Comparison of ENCODE assay signal across 1 cellular context in the genomic region with DNA sequence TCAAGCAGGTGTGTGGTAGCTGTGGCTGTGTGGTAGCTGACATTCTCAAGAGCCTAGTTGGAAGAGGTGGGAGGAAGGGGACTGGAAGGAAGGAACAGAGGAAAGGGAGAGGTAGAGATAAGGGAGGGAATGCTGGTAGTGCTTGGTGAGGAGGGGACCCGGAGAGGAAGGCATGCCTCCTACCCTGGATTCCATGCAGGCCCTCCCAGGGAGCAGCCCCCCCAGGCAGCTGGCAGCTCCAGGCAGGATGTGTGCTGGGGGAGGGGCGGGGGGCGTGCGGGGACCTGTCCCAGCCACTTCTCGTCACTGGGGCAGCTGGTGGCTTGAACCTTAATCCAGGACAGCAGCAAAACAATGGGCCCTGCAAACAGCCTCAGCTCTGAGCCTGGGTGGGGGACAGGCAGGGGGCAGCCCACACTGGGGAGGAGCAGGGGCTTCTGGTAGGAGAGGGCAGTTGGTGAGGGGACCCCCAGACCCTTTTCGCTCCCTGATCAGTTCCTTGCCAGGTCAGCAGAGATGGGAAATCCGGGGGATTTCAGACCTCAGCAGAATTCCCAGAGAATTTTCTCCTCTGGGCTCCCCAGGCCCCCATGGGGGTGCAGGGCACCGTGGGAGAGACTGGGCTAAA.
TF ChIP-seq lines count a peak whose summit lies in the region.

No MANE protein-coding gene starts in this region.

TF ChIP-seq in IMR-90, 13 proteins besides CTCF, POLR2A, EP300 and RAD21 (continued from another document):
- TF ChIP-seq FOS (IDR thresholded peaks at IDR 0.05; ENCODE audit: low read depth, low read length) (no peak), CHD1 (IDR thresholded peaks at IDR 0.05; ENCODE audit: low read depth, low read length) (no peak), MXI1 (IDR thresholded peaks at IDR 0.05; ENCODE audit: borderline replicate concordance, low read depth, low read length) (no peak), MAFK (IDR thresholded peaks at IDR 0.05; ENCODE audit: low read depth, low read length) (no peak), RFX5 (IDR thresholded peaks at IDR 0.05; ENCODE audit: low read depth, low read length) (no peak), MAZ (IDR thresholded peaks at IDR 0.05; ENCODE audit: borderline replicate concordance, low read depth, low read length) (no peak)
